8 cellular contexts compared by ENCODE assay signal in the genomic region with DNA sequence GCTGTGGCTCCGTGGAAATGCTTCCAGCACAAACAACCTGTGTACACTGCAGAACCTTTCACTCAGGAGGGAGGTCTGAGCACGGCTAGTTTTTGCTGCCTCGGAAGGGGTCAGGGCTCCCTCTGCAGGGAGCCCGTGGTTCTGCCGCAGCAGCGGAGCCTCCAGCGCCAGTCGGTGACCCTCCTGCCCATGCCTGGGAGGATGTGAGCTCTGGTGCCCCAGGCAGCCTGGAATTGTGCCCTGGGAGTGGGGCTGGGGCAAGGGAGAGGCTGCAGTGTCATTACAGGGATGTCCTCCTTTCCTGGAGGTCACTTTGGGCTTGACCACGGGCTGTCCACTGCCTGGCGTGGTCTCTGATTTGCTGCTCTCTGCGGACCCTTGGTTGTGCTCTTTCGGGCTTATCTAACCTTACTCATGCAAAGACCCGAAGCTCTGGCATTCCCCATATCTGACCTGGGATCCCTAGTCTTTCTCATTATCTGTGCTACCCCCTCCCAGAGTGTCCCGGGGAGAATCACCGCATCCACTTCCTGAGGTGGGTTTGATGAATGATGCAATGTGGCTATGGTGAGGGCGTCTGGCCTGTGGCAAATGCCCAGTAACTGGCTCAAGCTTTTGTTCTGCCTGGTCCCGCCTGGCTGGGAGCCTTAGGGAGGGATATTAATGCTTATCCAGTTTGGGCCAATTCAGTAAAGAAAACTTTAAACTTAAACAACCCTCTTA. TPM values are rescaled to one million over a fixed set of nuclear protein-coding genes. Genes with fewer than 3 reads are reported as not detected.
DNase-seq lines count a peak whose midpoint lies in the region; ATAC-seq and TF ChIP-seq lines count a peak whose summit lies in the region.

No MANE protein-coding gene starts in this region.

- H3K9me3 ChIP-seq in prostate gland = no peaks in the 10 kb centered on the region
- no peaks in the 10 kb centered on the region for H3K9me3 ChIP-seq in aorta (ENCODE audit: control insufficient read depth, low read length)

- no peak overlapping the region for H3K4me3 Mint-ChIP-seq in activated naive CD4-positive, alpha-beta T cell treated with anti-CD3 and anti-CD28 coated beads, Interleukin-2, amount 10 ng/mL, durations not matched to agents 7 days and 5 days

- peak; percentile 44 to 77 (median 72) for TF ChIP-seq CTCF in prostate gland (IDR thresholded peaks at IDR 0.05)

- H3K9me3 Mint-ChIP-seq in activated naive CD4-positive, alpha-beta T cell treated with anti-CD3 and anti-CD28 coated beads, Interleukin-2, amount 10 ng/mL, durations not matched to agents 7 days and 5 days = no peaks in the 10 kb centered on the region

- TF ChIP-seq POLR2A in prostate gland (IDR thresholded peaks at IDR 0.05) = no peak

- H3K4me3 ChIP-seq in prostate gland (no peak overlapping the region), aorta (ENCODE audit: low read length in 2 of 2) (no peak overlapping the region)

- 36% methylated on average over 17 of the region's 17 CpGs for WGBS in prostate gland
- WGBS in aorta, 2 donors = 19 to 23% methylated on average over 17 of the region's 17 CpGs

- H3K27me3 ChIP-seq in prostate gland (replicated peaks; ENCODE audit: insufficient read depth) (no peaks in the 10 kb centered on the region), aorta (ENCODE audit: control insufficient read depth in 1 of 2, insufficient read depth in 2 of 2, low read length in 1 of 2) (no peaks in the 10 kb centered on the region)

- H3K4me1 ChIP-seq in prostate gland (replicated peaks) = no peaks in the 10 kb centered on the region
- no peaks in the 10 kb centered on the region for H3K4me1 ChIP-seq in aorta (ENCODE audit: control insufficient read depth in 1 of 2, insufficient read depth in 2 of 2, low read length in 2 of 2)

- intact Hi-C loops in head of caudate nucleus (cut with DNase I) = no loop called here
- intact Hi-C loops in prostate gland (cut with DNase I) = loop anchor here (2.0 to 10.0 kb wide), 3 partner anchors 62 to 400 kb away; partner anchors contain the start of gene RSPH3
- intact Hi-C loops in aorta (cut with DNase I) = loop anchor here in 1 of 2 donors (2.0 to 5.0 kb wide), 2 partner anchors 57 to 400 kb away; no protein-coding TSS in a partner anchor

- CTCF ChIA-PET in activated naive CD4-positive, alpha-beta T cell treated with anti-CD3 and anti-CD28 coated beads, Interleukin-2, amount 10 ng/mL, durations not matched to agents 7 days and 5 days (lab: Charles Lee) = interaction anchor here (0.6 to 13.3 kb wide), 27 partner anchors 8 to 315 kb away, joined by 3 to 317 read pairs (median 4); partner anchors contain the start of genes RSPH3 and TAGAP

- H3K4me1 Mint-ChIP-seq in activated naive CD4-positive, alpha-beta T cell treated with anti-CD3 and anti-CD28 coated beads, Interleukin-2, amount 10 ng/mL, durations not matched to agents 7 days and 5 days = peaks cover 81% of the 10 kb centered on the region

- peak overlapping the region; percentile 64 for H3K27ac Mint-ChIP-seq in activated naive CD4-positive, alpha-beta T cell treated with anti-CD3 and anti-CD28 coated beads, Interleukin-2, amount 10 ng/mL, durations not matched to agents 7 days and 5 days

- H3K36me3 ChIP-seq in prostate gland (no peaks in the 10 kb centered on the region), aorta (ENCODE audit: control insufficient read depth in 1 of 2, insufficient read depth in 2 of 2, low read length in 1 of 2) (no peaks in the 10 kb centered on the region)

- ATAC-seq in GM21528 (IDR thresholded peaks at IDR 0.05; ENCODE audit: low FRiP score, unreplicated experiment) (peak; percentile 43), SK-N-SH treated with all-trans-retinoic acid at 6 μM for 48 hours (peak; percentile 97), aorta (ENCODE audit: low FRiP score) (peak; percentile 75)

- peaks cover 3% of the 10 kb centered on the region for H3K36me3 Mint-ChIP-seq in activated naive CD4-positive, alpha-beta T cell treated with anti-CD3 and anti-CD28 coated beads, Interleukin-2, amount 10 ng/mL, durations not matched to agents 7 days and 5 days

- DNase-seq in DMS114 treated with DMSO at 0.1 percent for 48 hours (lab: John Stamatoyannopoulos, UW; ENCODE audit: unreplicated experiment) (peak; percentile 24), Kasumi-1 (lab: John Stamatoyannopoulos, UW) (peak; percentile 84 to 87), head of caudate nucleus (peak in 39 of 42 donors; percentile 36 to 86 (median 69)), prostate gland (ENCODE audit: low spot score) (peak; percentile 32), aorta (peak; percentile 72 to 81)
- DNase-seq in activated naive CD4-positive, alpha-beta T cell treated with anti-CD3 and anti-CD28 coated beads, Interleukin-2, amount 10 ng/mL, durations not matched to agents 7 days and 5 days = peak; percentile 84

- peaks cover 10% of the 10 kb centered on the region for H3K27me3 Mint-ChIP-seq in activated naive CD4-positive, alpha-beta T cell treated with anti-CD3 and anti-CD28 coated beads, Interleukin-2, amount 10 ng/mL, durations not matched to agents 7 days and 5 days

- H3K27ac ChIP-seq in prostate gland = no peak overlapping the region
- no peak overlapping the region for H3K27ac ChIP-seq in aorta (ENCODE audit: low read depth in 1 of 2, low read length in 2 of 2)

TF ChIP-seq in SK-N-SH treated with all-trans-retinoic acid at 6 μM for 48 hours, 23 proteins besides CTCF, POLR2A, EP300 and RAD21:
- TF ChIP-seq BACH2 (CRISPR knock-in tag; IDR thresholded peaks at IDR 0.05; ENCODE audit: borderline replicate concordance) = no peak
- no peak for TF ChIP-seq PPARA (CRISPR knock-in tag; IDR thresholded peaks at IDR 0.05; ENCODE audit: borderline replicate concordance)
- TF ChIP-seq ISL1 (CRISPR knock-in tag; IDR thresholded peaks at IDR 0.05) = no peak
- TF ChIP-seq, protein P1, sequence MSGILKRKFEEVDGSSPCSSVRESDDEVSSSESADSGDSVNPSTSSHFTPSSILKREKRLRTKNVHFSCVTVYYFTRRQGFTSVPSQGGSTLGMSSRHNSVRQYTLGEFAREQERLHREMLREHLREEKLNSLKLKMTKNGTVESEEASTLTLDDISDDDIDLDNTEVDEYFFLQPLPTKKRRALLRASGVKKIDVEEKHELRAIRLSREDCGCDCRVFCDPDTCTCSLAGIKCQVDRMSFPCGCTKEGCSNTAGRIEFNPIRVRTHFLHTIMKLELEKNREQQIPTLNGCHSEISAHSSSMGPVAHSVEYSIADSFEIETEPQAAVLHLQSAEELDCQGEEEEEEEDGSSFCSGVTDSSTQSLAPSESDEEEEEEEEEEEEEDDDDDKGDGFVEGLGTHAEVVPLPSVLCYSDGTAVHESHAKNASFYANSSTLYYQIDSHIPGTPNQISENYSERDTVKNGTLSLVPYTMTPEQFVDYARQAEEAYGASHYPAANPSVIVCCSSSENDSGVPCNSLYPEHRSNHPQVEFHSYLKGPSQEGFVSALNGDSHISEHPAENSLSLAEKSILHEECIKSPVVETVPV (CRISPR knock-in tag; IDR thresholded peaks at IDR 0.05) = no peak
- TF ChIP-seq ZNF565 (CRISPR knock-in tag; conservative IDR thresholded peaks at IDR 0.05; ENCODE audit: low read depth) = no peak
- TF ChIP-seq SNAI2 (CRISPR knock-in tag; IDR thresholded peaks at IDR 0.05) = no peak
- TF ChIP-seq GLIS3 (CRISPR knock-in tag; IDR thresholded peaks at IDR 0.05) = no peak
- no peak for TF ChIP-seq ESRRG (CRISPR knock-in tag; IDR thresholded peaks at IDR 0.05)
- no peak for TF ChIP-seq TOX (CRISPR knock-in tag; IDR thresholded peaks at IDR 0.05; ENCODE audit: borderline replicate concordance)
- no peak for TF ChIP-seq ARNTL (CRISPR knock-in tag; IDR thresholded peaks at IDR 0.05; ENCODE audit: borderline replicate concordance, low read depth)

RNA-seq across cellular contexts. Expression of gene TAGAP, which starts 59.5 kb away (rescaled TPM):
- total RNA-seq in prostate gland = 1 to 10 TPM; 2.6 to 4.8 TPM
- 1 to 10 TPM; 5.1 to 5.8 TPM for total RNA-seq in aorta
- 1 to 10 TPM in 1 of 2 donors, under 1 TPM in 1; 0.23 to 2.5 TPM for polyA plus RNA-seq in aorta

Comparison
In these comparisons a context has a peak if more than half of its experiments do, and no peak if none do; other contexts are left out.
1. DNase-seq: peak in every context shown above with its lines; median percentile 86 in Kasumi-1; 84 in activated naive CD4-positive, alpha-beta T cell treated with anti-CD3 and anti-CD28 coated beads, Interleukin-2, amount 10 ng/mL, durations not matched to agents 7 days and 5 days; 76 in aorta; 69 in head of caudate nucleus; 32 in prostate gland; 24 in DMS114 treated with DMSO at 0.1 percent for 48 hours.
2. ATAC-seq: peak in every context shown above with its lines; median percentile 97 in SK-N-SH treated with all-trans-retinoic acid at 6 μM for 48 hours; 75 in aorta; 43 in GM21528.